8 cellular contexts compared by ENCODE assay signal in genomic region chr12:11958216-11959091, GRCh38.
DNase-seq lines count a peak whose midpoint lies in the region; ATAC-seq and TF ChIP-seq lines count a peak whose summit lies in the region.

No MANE protein-coding gene starts in this region.

- H3K27me3 Mint-ChIP-seq in Calu3 (ENCODE audit: unreplicated experiment), result no peaks in the 10 kb centered on the region

- peak overlapping the region; percentile 14 for H3K4me3 Mint-ChIP-seq in Calu3 (ENCODE audit: low read depth, unreplicated experiment)

- intact Hi-C loops in Calu3 (cut with micrococcal nuclease; ENCODE audit: unreplicated experiment), result no loop called here

- peak overlapping the region; percentile 85 for H3K27ac ChIP-seq in HUES48 (ENCODE audit: low read depth, low read length)

- no peak overlapping the region for H3K9ac ChIP-seq in HUES48 (ENCODE audit: low read depth, low read length)

- BruUV-seq in Calu3 (replicated peaks; lab: Mats Ljungman, UMichigan), result no TSS peak

- no peaks in the 10 kb centered on the region for H3K9me3 Mint-ChIP-seq in Calu3 (ENCODE audit: low read depth, unreplicated experiment)

- H3K36me3 ChIP-seq in HUES48 (ENCODE audit: control insufficient read depth, insufficient read depth, low read length), result no peaks in the 10 kb centered on the region

- ATAC-seq in GM19395 (IDR thresholded peaks at IDR 0.05; ENCODE audit: unreplicated experiment), result no peak

- H3K4me1 Mint-ChIP-seq in Calu3 (ENCODE audit: low read depth, unreplicated experiment), result peaks cover 22% of the 10 kb centered on the region

- CTCF ChIA-PET in Calu3 (lab: Charles Lee), result interaction anchor here (0.8 kb wide), 1 partner anchor 14 kb away, joined by 3 read pairs; no protein-coding TSS in a partner anchor

- no peak overlapping the region for H3K4me3 ChIP-seq in HUES48 (ENCODE audit: low read depth, low read length)

- DNase-seq in Calu3 (peak; percentile 8), lung microvascular endothelial cell (ENCODE audit: low read depth in 2 of 2) (peak; percentile 78 to 98), DMS79 (lab: John Stamatoyannopoulos, UW) (no peak), superior temporal gyrus (ENCODE audit: extremely low spot score) (no peak), anterior cingulate cortex (lab: John Stamatoyannopoulos, UW) (no peak)
- DNase-seq in activated effector memory CD4-positive, alpha-beta T cell treated with anti-CD3 and anti-CD28 coated beads, Interleukin-2, amount 50 U/mL, for 16 hours, result peak; percentile 78

- no peaks in the 10 kb centered on the region for H3K27me3 ChIP-seq in HUES48 (ENCODE audit: control insufficient read depth, insufficient read depth, low read length)

- H3K4me1 ChIP-seq in HUES48 (ENCODE audit: control insufficient read depth, insufficient read depth, low read length), result peaks cover 12% of the 10 kb centered on the region; the same call in 1 of the 2 replicates

- no peaks in the 10 kb centered on the region for H3K9me3 ChIP-seq in HUES48 (ENCODE audit: control insufficient read depth, insufficient read depth, low read length)

- H3K27ac Mint-ChIP-seq in Calu3 (ENCODE audit: unreplicated experiment), result peak overlapping the region; percentile 82

- H3K36me3 Mint-ChIP-seq in Calu3 (ENCODE audit: insufficient read depth, unreplicated experiment), result no peaks in the 10 kb centered on the region

- TF ChIP-seq CTCF in Calu3 (IDR thresholded peaks at IDR 0.05; ENCODE audit: unreplicated experiment), result no peak

Comparison
In these comparisons a context has a peak if more than half of its experiments do, and no peak if none do; other contexts are left out.
1. DNase-seq: peak in Calu3 (single experiment), activated effector memory CD4-positive, alpha-beta T cell treated with anti-CD3 and anti-CD28 coated beads, Interleukin-2, amount 50 U/mL, for 16 hours (single experiment) and lung microvascular endothelial cell (2 of 2); none in DMS79 (single experiment), superior temporal gyrus (single experiment) and anterior cingulate cortex (0 of 58).